15 cellular contexts compared by ENCODE assay signal in the genomic region with DNA sequence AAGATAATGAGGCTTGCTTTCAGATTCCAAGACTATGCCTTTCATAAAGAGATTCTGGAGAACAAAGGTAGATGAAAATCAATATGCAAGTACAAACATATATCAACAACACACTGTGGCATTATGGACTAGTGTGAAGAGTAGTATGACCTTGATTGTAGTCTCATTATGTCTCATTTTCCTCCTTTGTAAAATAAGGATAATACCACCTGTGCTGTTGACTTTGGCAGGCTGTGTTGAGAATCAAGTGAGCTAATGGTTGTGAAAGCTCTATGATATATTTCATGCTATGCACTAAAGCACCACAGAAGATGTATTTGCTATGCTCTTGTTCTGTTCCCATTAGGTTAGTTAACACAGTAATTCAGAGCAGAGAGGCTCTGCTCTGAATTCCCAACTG.
"Had no signal": no experiment of that assay in that cellular context is flagged by ENCODE, and none has a peak within 500 bp of the region (broad histone marks: within the 10 kb centered on the region; RNA-seq: fewer than 3 reads in every experiment).

No MANE protein-coding gene starts in this region.

- H3K36me3 ChIP-seq: cardiac muscle cell, esophagus squamous epithelium, thyroid gland had no signal

- H3K27me3 ChIP-seq: cardiac muscle cell, esophagus squamous epithelium, thyroid gland had no signal

- H3K4me3 ChIP-seq: cardiac muscle cell, esophagus squamous epithelium, thyroid gland had no signal

- H3K9me3 ChIP-seq: esophagus squamous epithelium, thyroid gland had no signal

- H3K4me1 ChIP-seq: thyroid gland had no signal

- ATAC-seq: activated CD8-positive, alpha-beta T cell treated with anti-CD3 and anti-CD28 coated beads for 36 hours; effector memory CD8-positive, alpha-beta T cell; stimulated activated naive B cell treated with anti-CD40 and anti-IgM and Interleukin-4, amounts not matched to agents 10 μg/mL and 1 μg/mL and 100 μg/mL, for 72 hours had no signal

- H3K27ac ChIP-seq: cardiac muscle cell, esophagus squamous epithelium, thyroid gland had no signal

- DNase-seq: activated CD4-positive, alpha-beta T cell treated with anti-CD3 and anti-CD28 coated beads, Interleukin-2, amount 10 ng/mL, durations not matched to agents 24 days and 14 days; activated CD4-positive, CD25-positive, alpha-beta regulatory T cell; activated CD8-positive, alpha-beta T cell treated with anti-CD3 and anti-CD28 coated beads for 36 hours; activated naive CD4-positive, alpha-beta T cell treated with Interleukin-2 at 50 U/mL for 16 hours; activated naive CD8-positive, alpha-beta T cell treated with anti-CD3 and anti-CD28 coated beads, Interleukin-2, amount 10 ng/mL, durations not matched to agents 7 days and 5 days; activated T-cell treated with anti-CD3 and anti-CD28 coated beads, Interleukin-2, amount 50 U/mL, for 24 hours; amygdala; effector memory CD8-positive, alpha-beta T cell; esophagus squamous epithelium; immature natural killer cell; kidney glomerular epithelial cell; naive B cell; stimulated activated naive B cell treated with anti-CD40 and anti-IgM and Interleukin-4, amounts not matched to agents 10 μg/mL and 1 μg/mL and 100 μg/mL, for 72 hours; thyroid gland had no signal
